ENCODE assay signal across 15 cellular contexts in genomic region chr1:179807691-179808485, GRCh38.
DNase-seq lines count a peak whose midpoint lies in the region; ATAC-seq and TF ChIP-seq lines count a peak whose summit lies in the region.
"Had no signal": no experiment of that assay in that cellular context is flagged by ENCODE, and none has a peak within 500 bp of the region (broad histone marks: within the 10 kb centered on the region; RNA-seq: fewer than 3 reads in every experiment).

No MANE protein-coding gene starts in this region.

- DNase-seq in AG08396 (ENCODE audit: low spot score) (peak; percentile 41), M059J (ENCODE audit: low read depth) (peak; percentile 66), cardiac fibroblast (ENCODE audit: low read depth in 2 of 2) (peak; percentile 90 to 95), left lobe of liver (ENCODE audit: low spot score) (no peak), iPS-NIHi7 (ENCODE audit: extremely low spot score) (no peak), posterior vena cava (ENCODE audit: low spot score) (no peak), NCI-H446 treated with DMSO at 0.1 percent for 48 hours (lab: John Stamatoyannopoulos, UW) (no peak), NCI-H2029 treated with DMSO at 0.1 percent for 48 hours (lab: John Stamatoyannopoulos, UW) (no peak)
- DNase-seq: activated naive CD8-positive, alpha-beta T cell treated with anti-CD3 and anti-CD28 coated beads, Interleukin-2, amount 10 ng/mL, durations not matched to agents 7 days and 5 days; AML-193; immature natural killer cell; NCI-H2081; SK-N-SH; stimulated activated CD4-positive, alpha-beta T cell treated with anti-CD3 and anti-CD28 coated beads, Interleukin-2, amount 100 ng/mL, for 24 hours had no signal

- H3K4me3 ChIP-seq in cardiac fibroblast (replicated peaks in 1 of 2; ENCODE audit: low read depth in 2 of 2, low read length in 2 of 2), result no peak overlapping the region
- H3K4me3 ChIP-seq: prostate gland had no signal

- ATAC-seq in left lobe of liver, result peak; percentile 35

- TF ChIP-seq CTCF in cardiac fibroblast (IDR thresholded peaks at IDR 0.05; ENCODE audit: low read depth, low read length), result no peak

- intact Hi-C loops in posterior vena cava (cut with DNase I), result no loop called here

Comparison
In these comparisons a context has a peak if more than half of its experiments do, and no peak if none do; other contexts are left out.
1. DNase-seq: peak in AG08396 (single experiment), M059J (single experiment) and cardiac fibroblast (2 of 2); none in left lobe of liver (single experiment), iPS-NIHi7 (single experiment), posterior vena cava (single experiment), NCI-H446 treated with DMSO at 0.1 percent for 48 hours (single experiment) and NCI-H2029 treated with DMSO at 0.1 percent for 48 hours (single experiment).